ENCODE assay signal across 8 cellular contexts in genomic region chr7:55570218-55570873, GRCh38. TPM values are rescaled to one million over a fixed set of nuclear protein-coding genes. Genes with fewer than 3 reads are reported as not detected.
DNase-seq lines count a peak whose midpoint lies in the region; ATAC-seq and TF ChIP-seq lines count a peak whose summit lies in the region.

No MANE protein-coding gene starts in this region.

- H3K9me3 ChIP-seq in heart left ventricle (no peaks in the 10 kb centered on the region), right cardiac atrium (ENCODE audit: control insufficient read depth, low read length) (no peaks in the 10 kb centered on the region), muscle layer of duodenum (ENCODE audit: control insufficient read depth in 1 of 2, low read length in 2 of 2) (no peaks in the 10 kb centered on the region)

- H3K9me3 Mint-ChIP-seq in activated CD8-positive, alpha-beta T cell treated with anti-CD3 and anti-CD28 coated beads, Interleukin-2, amount 10 ng/mL, durations not matched to agents 7 days and 5 days (ENCODE audit: insufficient read depth): no peaks in the 10 kb centered on the region

- WGBS in heart left ventricle, 4 donors: 83 to 89% (median 88%) methylated on average over 18 of the region's 18 CpGs
- 87% methylated on average over 18 of the region's 18 CpGs for WGBS in right cardiac atrium

- TF ChIP-seq POLR2A in heart left ventricle (IDR thresholded peaks at IDR 0.05): no peak

- peak overlapping the region in 6 of 12 donors; percentile 85 to 96 (median 88) for H3K27ac ChIP-seq in heart left ventricle
- H3K27ac ChIP-seq in right cardiac atrium (ENCODE audit: low read length): no peak overlapping the region
- H3K27ac ChIP-seq in muscle layer of duodenum (ENCODE audit: low read length): peak overlapping the region; percentile 20

- no peak for DNase-seq in heart left ventricle
- no peak for DNase-seq in right cardiac atrium
- DNase-seq in activated CD8-positive, alpha-beta T cell treated with anti-CD3 and anti-CD28 coated beads, Interleukin-2, amount 10 ng/mL, durations not matched to agents 7 days and 5 days: no peak
- no peak for DNase-seq in stimulated activated CD4-positive, alpha-beta T cell treated with anti-CD3 and anti-CD28 coated beads, Interleukin-12 subunit alpha, Interleukin-12 subunit beta, amount 100 ng/mL, for 4 hours
- no peak for DNase-seq in KBM-7
- no peak for DNase-seq in NCI-H510A treated with DMSO at 0.1 percent for 48 hours (lab: John Stamatoyannopoulos, UW)

- TF ChIP-seq CTCF in heart left ventricle (IDR thresholded peaks at IDR 0.05): no peak

- H3K4me1 ChIP-seq in heart left ventricle: peaks cover 6 to 83% (median 48%) of the 10 kb centered on the region in 12 donors
- H3K4me1 ChIP-seq in right cardiac atrium (ENCODE audit: control insufficient read depth, insufficient read depth, low read length): peaks cover 20% of the 10 kb centered on the region
- peaks cover 20 to 21% of the 10 kb centered on the region in 2 donors for H3K4me1 ChIP-seq in muscle layer of duodenum (ENCODE audit: control insufficient read depth in 1 of 2, insufficient read depth in 2 of 2, low read length in 2 of 2)

- peak overlapping the region in 9 of 12 donors; percentile 1 to 99 (median 97) for H3K4me3 ChIP-seq in heart left ventricle
- no peak overlapping the region for H3K4me3 ChIP-seq in right cardiac atrium (ENCODE audit: low read length)
- peak overlapping the region in 1 of 2 donors; percentile 23 for H3K4me3 ChIP-seq in muscle layer of duodenum (ENCODE audit: low read depth in 1 of 2, low read length in 2 of 2)

- intact Hi-C loops in heart left ventricle (cut with DNase I): loop anchor here in 3 of 10 donors (2.0 to 10.0 kb wide), 4 partner anchors 18 to 394 kb away; partner anchors contain the start of genes NIPSNAP2 (in 2 of the 3) and LANCL2 (in 1 of the 3)
- intact Hi-C loops in right cardiac atrium (cut with DNase I): no loop called here

- peaks cover under 1% of the 10 kb centered on the region for H3K27me3 Mint-ChIP-seq in activated CD8-positive, alpha-beta T cell treated with anti-CD3 and anti-CD28 coated beads, Interleukin-2, amount 10 ng/mL, durations not matched to agents 7 days and 5 days (ENCODE audit: low read depth)

- no peak for ATAC-seq in heart left ventricle
- no peak for ATAC-seq in right cardiac atrium
- peak; percentile 24 for ATAC-seq in HG03060 (IDR thresholded peaks at IDR 0.05; ENCODE audit: low read depth, unreplicated experiment)
- no peak for ATAC-seq in activated CD8-positive, alpha-beta T cell treated with anti-CD3 and anti-CD28 coated beads, Interleukin-2, amount 10 ng/mL, durations not matched to agents 7 days and 5 days

- H3K36me3 ChIP-seq in heart left ventricle: no peaks in the 10 kb centered on the region
- no peaks in the 10 kb centered on the region for H3K36me3 ChIP-seq in muscle layer of duodenum (ENCODE audit: control insufficient read depth in 1 of 2, insufficient read depth in 2 of 2, low read length in 2 of 2)

- H3K4me3 Mint-ChIP-seq in activated CD8-positive, alpha-beta T cell treated with anti-CD3 and anti-CD28 coated beads, Interleukin-2, amount 10 ng/mL, durations not matched to agents 7 days and 5 days: peak overlapping the region; percentile 64

- in situ Hi-C loops in KBM-7 (cut with MboI; ENCODE audit: low pct_unique_long_range_greater_than_20kb, low sequenced_read_pairs): no loop called here

- H3K27ac Mint-ChIP-seq in activated CD8-positive, alpha-beta T cell treated with anti-CD3 and anti-CD28 coated beads, Interleukin-2, amount 10 ng/mL, durations not matched to agents 7 days and 5 days: peak overlapping the region; percentile 65

- POLR2A ChIA-PET in activated CD8-positive, alpha-beta T cell treated with anti-CD3 and anti-CD28 coated beads, Interleukin-2, amount 10 ng/mL, durations not matched to agents 7 days and 5 days (lab: Charles Lee): interaction anchor here (1.8 to 8.5 kb wide), 2 partner anchors 37 to 811 kb away, joined by 5 to 83 read pairs; partner anchors contain the start of gene SEC61G

- no peaks in the 10 kb centered on the region for H3K27me3 ChIP-seq in heart left ventricle
- no peaks in the 10 kb centered on the region for H3K27me3 ChIP-seq in right cardiac atrium (ENCODE audit: control insufficient read depth, insufficient read depth)
- H3K27me3 ChIP-seq in muscle layer of duodenum (ENCODE audit: low read depth, low read length): no peaks in the 10 kb centered on the region

- peaks cover 77% of the 10 kb centered on the region for H3K4me1 Mint-ChIP-seq in activated CD8-positive, alpha-beta T cell treated with anti-CD3 and anti-CD28 coated beads, Interleukin-2, amount 10 ng/mL, durations not matched to agents 7 days and 5 days (ENCODE audit: low read depth)

- CTCF ChIA-PET in activated CD8-positive, alpha-beta T cell treated with anti-CD3 and anti-CD28 coated beads, Interleukin-2, amount 10 ng/mL, durations not matched to agents 7 days and 5 days (lab: Charles Lee): interaction anchor here (4.0 kb wide), 1 partner anchor 36 kb away, joined by 29 read pairs; no protein-coding TSS in a partner anchor

- peaks cover 16% of the 10 kb centered on the region for H3K36me3 Mint-ChIP-seq in activated CD8-positive, alpha-beta T cell treated with anti-CD3 and anti-CD28 coated beads, Interleukin-2, amount 10 ng/mL, durations not matched to agents 7 days and 5 days (ENCODE audit: low read depth)

RNA-seq across cellular contexts. Expression of gene VOPP1, which starts 2.0 kb away (rescaled TPM):
- total RNA-seq in heart left ventricle (10 to 100 TPM; 20.3 to 58.0 (median 26.8) TPM), right cardiac atrium (10 to 100 TPM; 19.0 to 21.8 (median 21.0) TPM)
- polyA plus RNA-seq in heart left ventricle (10 to 100 TPM in 1 of 2 donors, 1 to 10 TPM in 1; 9.9 to 22.8 TPM), right cardiac atrium (12.7 TPM)
- 10 to 100 TPM; 44.5 to 45.3 TPM for total RNA-seq in activated CD8-positive, alpha-beta T cell treated with anti-CD3 and anti-CD28 coated beads, Interleukin-2, amount 10 ng/mL, durations not matched to agents 7 days and 5 days
